Comparison of ENCODE assay signal across 8 cellular contexts in the genomic region with DNA sequence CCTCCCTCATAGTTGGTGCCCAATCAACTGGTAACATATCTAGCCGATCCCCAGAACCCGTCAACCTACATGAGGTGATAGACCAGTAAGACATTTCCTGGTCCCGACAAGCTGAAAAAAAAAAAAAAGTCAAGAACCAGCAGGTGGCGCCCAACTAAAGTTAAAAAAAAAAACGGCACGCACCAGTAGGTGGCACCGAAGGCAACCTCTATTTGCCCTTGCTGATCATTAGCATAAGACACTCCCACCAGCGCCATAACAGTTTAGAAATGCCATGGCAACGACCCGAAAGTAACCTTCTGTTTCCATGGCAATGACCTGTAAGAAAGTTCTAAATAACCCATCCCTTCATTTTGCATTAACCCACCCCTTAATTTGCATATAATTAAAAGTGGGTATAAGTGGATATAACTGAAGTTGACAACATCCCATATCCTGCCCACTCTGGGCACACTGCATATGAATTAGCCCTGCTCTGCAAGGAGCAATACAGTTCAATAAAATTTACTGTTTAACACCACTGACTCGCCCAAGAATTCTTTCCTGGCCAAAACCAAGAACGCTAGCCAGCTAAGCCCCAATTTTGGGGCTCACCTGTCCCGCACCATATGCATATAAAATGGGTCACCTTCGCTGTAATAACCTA.
DNase-seq lines count a peak whose midpoint lies in the region; ATAC-seq, FAIRE-seq and TF ChIP-seq lines count a peak whose summit lies in the region.

No MANE protein-coding gene starts in this region.

- H3K4me3 ChIP-seq in Panc1 (ENCODE audit: low read depth in 2 of 2, low read length in 2 of 2) (no peak overlapping the region), astrocyte (ENCODE audit: insufficient read depth, low read depth, low read length) (no peak overlapping the region)

- intact Hi-C loops in Panc1 (cut with micrococcal nuclease; ENCODE audit: unreplicated experiment): loop anchor here (5.0 kb wide), 1 partner anchor 359 kb away; no protein-coding TSS in a partner anchor

- no peak overlapping the region for H3K27ac Mint-ChIP-seq in astrocyte (ENCODE audit: unreplicated experiment)
- H3K27ac Mint-ChIP-seq in stimulated activated naive B cell treated with anti-CD40 and anti-IgM and Interleukin-4, amounts not matched to agents 10 μg/mL and 1 μg/mL and 100 μg/mL, for 72 hours: peak overlapping the region; percentile 82

- no peak overlapping the region for H3K9ac ChIP-seq in astrocyte (ENCODE audit: low read length)

- peak; percentile 0 to 13 for DNase-seq in activated CD4-positive, alpha-beta T cell treated with anti-CD3 and anti-CD28 coated beads for 24 hours (ENCODE audit: low read depth in 2 of 2)
- no peak for DNase-seq in activated CD4-positive, alpha-beta T cell treated with anti-CD3 and anti-CD28 coated beads for 1 hour
- DNase-seq in HK-2 (ENCODE audit: unreplicated experiment): peak; percentile 35
- DNase-seq in Panc1 (ENCODE audit: low read depth, low spot score): peak; percentile 17
- peak; percentile 32 for DNase-seq in astrocyte (ENCODE audit: low read depth)
- DNase-seq in iris pigment epithelial cell (ENCODE audit: low read depth): peak; percentile 71
- DNase-seq in stimulated activated naive B cell treated with anti-CD40 and anti-IgM and Interleukin-4, amounts not matched to agents 10 μg/mL and 1 μg/mL and 100 μg/mL, for 72 hours: peak; percentile 51

- peak overlapping the region; percentile 41 for H2AFZ ChIP-seq in astrocyte (ENCODE audit: low read depth, low read length)

- H3K36me3 ChIP-seq in Panc1 (ENCODE audit: control insufficient read depth, insufficient read depth, low read length) (no peaks in the 10 kb centered on the region), astrocyte (ENCODE audit: insufficient read depth, low read length) (no peaks in the 10 kb centered on the region)

- no peaks in the 10 kb centered on the region for H4K20me1 ChIP-seq in astrocyte (ENCODE audit: insufficient read depth, low read length)

- ATAC-seq in GM21526 (IDR thresholded peaks at IDR 0.05; ENCODE audit: low FRiP score, unreplicated experiment): peak; percentile 84
- ATAC-seq in Panc1: peak; percentile 72
- ATAC-seq in stimulated activated naive B cell treated with anti-CD40 and anti-IgM and Interleukin-4, amounts not matched to agents 10 μg/mL and 1 μg/mL and 100 μg/mL, for 72 hours (replicated peaks): peak; percentile 81 to 86

- no peaks in the 10 kb centered on the region for H3K9me3 ChIP-seq in Panc1 (ENCODE audit: control insufficient read depth, insufficient read depth, low read depth, low read length)
- H3K9me3 ChIP-seq in astrocyte (ENCODE audit: insufficient read depth, low read depth, low read length): no peaks in the 10 kb centered on the region

- POLR2A ChIA-PET in Panc1 (lab: Charles Lee): interaction anchor here (0.6 kb wide), 1 partner anchor 8 kb away, joined by 4 read pairs; no protein-coding TSS in a partner anchor

- no peaks in the 10 kb centered on the region for H3K27me3 Mint-ChIP-seq in astrocyte (ENCODE audit: low read depth, unreplicated experiment)
- no peaks in the 10 kb centered on the region for H3K27me3 Mint-ChIP-seq in stimulated activated naive B cell treated with anti-CD40 and anti-IgM and Interleukin-4, amounts not matched to agents 10 μg/mL and 1 μg/mL and 100 μg/mL, for 72 hours

- peak; percentile 95 for FAIRE-seq in astrocyte (lab: Jason Lieb, UNC)

- no peak overlapping the region for H3K4me2 ChIP-seq in astrocyte (ENCODE audit: low read length)

- CTCF ChIA-PET in Panc1 (lab: Charles Lee): interaction anchor here (0.6 to 0.8 kb wide), 5 partner anchors 14 to 1497 kb away, joined by 3 to 5 read pairs (median 4); no protein-coding TSS in a partner anchor

- H3K4me3 Mint-ChIP-seq in astrocyte (ENCODE audit: unreplicated experiment): no peak overlapping the region
- H3K4me3 Mint-ChIP-seq in stimulated activated naive B cell treated with anti-CD40 and anti-IgM and Interleukin-4, amounts not matched to agents 10 μg/mL and 1 μg/mL and 100 μg/mL, for 72 hours: peak overlapping the region in 1 of 2 donors; percentile 33

- peaks cover 4% of the 10 kb centered on the region for H3K4me1 Mint-ChIP-seq in astrocyte (ENCODE audit: low read depth, unreplicated experiment)
- peaks cover 7 to 17% of the 10 kb centered on the region in 2 donors for H3K4me1 Mint-ChIP-seq in stimulated activated naive B cell treated with anti-CD40 and anti-IgM and Interleukin-4, amounts not matched to agents 10 μg/mL and 1 μg/mL and 100 μg/mL, for 72 hours

- H3K9me3 Mint-ChIP-seq in astrocyte (ENCODE audit: unreplicated experiment): no peaks in the 10 kb centered on the region
- H3K9me3 Mint-ChIP-seq in stimulated activated naive B cell treated with anti-CD40 and anti-IgM and Interleukin-4, amounts not matched to agents 10 μg/mL and 1 μg/mL and 100 μg/mL, for 72 hours: no peaks in the 10 kb centered on the region

- H3K4me1 ChIP-seq in Panc1 (ENCODE audit: control insufficient read depth, insufficient read depth, low read length) (no peaks in the 10 kb centered on the region), astrocyte (ENCODE audit: insufficient read depth, low read length) (no peaks in the 10 kb centered on the region)

- no TSS peak for BruUV-seq in Panc1 (replicated peaks; lab: Mats Ljungman, UMichigan)

- in situ Hi-C loops in Panc1 (cut with HindIII; ENCODE audit: low pct_unique_long_range_greater_than_20kb, low sequenced_read_pairs): no loop called here

- no peaks in the 10 kb centered on the region for H3K36me3 Mint-ChIP-seq in astrocyte (ENCODE audit: low read depth, unreplicated experiment)
- no peaks in the 10 kb centered on the region for H3K36me3 Mint-ChIP-seq in stimulated activated naive B cell treated with anti-CD40 and anti-IgM and Interleukin-4, amounts not matched to agents 10 μg/mL and 1 μg/mL and 100 μg/mL, for 72 hours

- TF ChIP-seq CTCF in Panc1 (IDR thresholded peaks at IDR 0.05) (peak; percentile 83), astrocyte (IDR thresholded peaks at IDR 0.05; ENCODE audit: insufficient read depth, low read depth, low read length) (peak; percentile 48)

- no peaks in the 10 kb centered on the region for H3K79me2 ChIP-seq in astrocyte (ENCODE audit: insufficient read depth, low read length)

- H3K27ac ChIP-seq in Panc1 (ENCODE audit: low read length) (no peak overlapping the region), astrocyte (ENCODE audit: low read depth, low read length) (no peak overlapping the region)

- H3K27me3 ChIP-seq in Panc1 (ENCODE audit: control insufficient read depth, insufficient read depth, low read length) (no peaks in the 10 kb centered on the region), astrocyte (ENCODE audit: insufficient read depth, low read length) (no peaks in the 10 kb centered on the region)
